ENCODE assay signal across 10 cellular contexts in genomic region chr1:115309504-115309903, GRCh38. TPM values are rescaled to one million over a fixed set of nuclear protein-coding genes. Genes with fewer than 3 reads are reported as not detected.
"Had no signal": no experiment of that assay in that cellular context is flagged by ENCODE, and none has a peak within 500 bp of the region (broad histone marks: within the 10 kb centered on the region; RNA-seq: fewer than 3 reads in every experiment).

No MANE protein-coding gene starts in this region.

RNA-seq across cellular contexts. Expression of gene NGF, which starts 28.5 kb away (rescaled TPM):
- total RNA-seq: activated naive CD4-positive, alpha-beta T cell treated with anti-CD3 and anti-CD28 coated beads for 36 hours; activated naive CD4-positive, alpha-beta T cell treated with anti-CD3 and anti-CD28 coated beads, Interleukin-2, amount 50 U/mL, for 72 hours; activated naive CD8-positive, alpha-beta T cell treated with anti-CD3 and anti-CD28 coated beads for 36 hours; activated naive CD8-positive, alpha-beta T cell treated with anti-CD3 and anti-CD28 coated beads, Interleukin-2, amount 10 ng/mL, durations not matched to agents 7 days and 5 days; activated T-cell treated with anti-CD3 and anti-CD28 coated beads, Interleukin-2, amount 50 U/mL, for 4 hours; activated T-cell treated with anti-CD3 and anti-CD28 coated beads, Interleukin-2, amount 50 U/mL, for 72 hours; activated T-helper 1 cell treated with anti-CD3 and anti-CD28 coated beads, Interleukin-12 subunit alpha, Interleukin-12 subunit beta, Interleukin-2, Interleukin-4 antibody, amounts not matched to agents 30 ng/mL and 10 ng/mL and 1 ng/mL, durations not matched to agents 14 hours and 24 hours and 36 hours; activated T-helper 17 cell treated with anti-CD3 and anti-CD28 coated beads, Interleukin-2, amount 50 U/mL, for 72 hours; activated T-helper 2 cell treated with anti-CD3 and anti-CD28 coated beads, Interferon-gamma antibody, Interleukin-2, Interleukin-4, amounts not matched to agents 10 μg/mL and 5 μg/mL and 100 μg/mL, durations not matched to agents 14 hours and 24 hours and 36 hours had no signal
- polyA plus RNA-seq: cardiac muscle cell had no signal
